In the genomic region with DNA sequence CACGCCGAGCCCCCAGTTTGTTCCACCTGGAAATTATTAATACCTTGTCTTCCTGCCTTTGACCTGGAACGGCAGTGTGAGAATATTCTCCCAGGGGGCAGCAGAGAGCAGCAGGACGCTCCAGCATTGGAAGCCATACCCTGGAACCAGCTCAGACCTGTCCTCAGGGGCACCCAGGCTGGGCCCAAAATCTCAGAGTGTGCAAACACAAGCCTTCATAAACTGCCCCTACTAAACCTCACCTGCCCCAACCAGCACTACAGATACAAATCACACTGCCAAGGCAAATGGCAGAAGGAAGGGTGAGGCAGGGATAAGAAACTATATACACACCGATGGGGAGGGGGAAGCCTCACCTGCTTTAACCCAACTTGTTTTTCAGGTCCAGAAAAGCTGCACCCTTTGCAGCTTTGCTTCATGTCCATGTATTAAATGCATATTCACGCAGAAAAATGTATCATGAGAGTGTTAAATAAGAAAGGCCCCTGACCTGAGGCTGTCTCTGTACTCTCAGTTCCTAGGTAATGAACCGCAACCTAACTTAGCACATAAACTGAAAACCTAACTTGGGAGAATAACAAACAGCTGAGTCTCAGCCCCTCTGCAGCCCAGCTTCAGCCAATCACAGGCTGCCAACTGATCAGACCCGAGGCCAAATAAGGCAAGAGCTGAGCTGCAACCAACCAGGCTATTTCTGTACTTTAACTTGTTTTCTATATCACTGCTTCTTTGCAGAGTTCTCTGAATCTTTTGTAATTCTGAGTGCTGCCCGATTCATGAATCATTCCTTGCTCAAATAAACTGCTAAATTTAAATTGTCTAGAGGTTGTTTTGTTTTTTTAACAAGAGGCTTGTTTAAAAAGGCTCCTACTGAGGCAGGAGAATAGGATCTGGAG, we compare ENCODE assay signal across 1 cellular context.
TF ChIP-seq lines count a peak whose summit lies in the region.

No MANE protein-coding gene starts in this region.

TF ChIP-seq in HEK293, 187 proteins besides CTCF, POLR2A, EP300 and RAD21 (continued from another document and continues in another):
- TF ChIP-seq BCL6B (tag by site-specific recombination; IDR thresholded peaks at IDR 0.05) (no peak), ZNF2 (tag by site-specific recombination; IDR thresholded peaks at IDR 0.05) (0 out of 2 replicates have a peak, but pooled peaks have one; percentile 26), ZNF530 (tag by site-specific recombination; IDR thresholded peaks at IDR 0.05; ENCODE audit: low read depth) (no peak), ZNF488 (tag by site-specific recombination; IDR thresholded peaks at IDR 0.05) (no peak), ZNF600 (tag by site-specific recombination; IDR thresholded peaks at IDR 0.05) (peak; percentile 28; the same call in 1 of the 2 replicates), ZNF501 (tag by site-specific recombination; IDR thresholded peaks at IDR 0.05) (no peak), ZNF354C (tag by site-specific recombination; IDR thresholded peaks at IDR 0.05; ENCODE audit: borderline replicate concordance, low read depth) (no peak), ZEB2 (tag by site-specific recombination; IDR thresholded peaks at IDR 0.05) (0 out of 2 replicates have a peak, but pooled peaks have one; percentile 27), ZBTB1 (tag by site-specific recombination; IDR thresholded peaks at IDR 0.05) (no peak), ZNF777 (tag by site-specific recombination; IDR thresholded peaks at IDR 0.05; ENCODE audit: borderline replicate concordance) (no peak), ZNF555 (tag by site-specific recombination; conservative IDR thresholded peaks at IDR 0.05) (no peak), KLF9 (tag by site-specific recombination; IDR thresholded peaks at IDR 0.05; ENCODE audit: low read depth) (no peak), ZNF701 (tag by site-specific recombination; IDR thresholded peaks at IDR 0.05) (no peak), ZBTB48 (tag by site-specific recombination; IDR thresholded peaks at IDR 0.05) (no peak), ZNF639 (tag by site-specific recombination; IDR thresholded peaks at IDR 0.05) (no peak), ZBTB21 (tag by site-specific recombination; IDR thresholded peaks at IDR 0.05) (no peak), KLF10 (tag by site-specific recombination; IDR thresholded peaks at IDR 0.05) (no peak), ZNF561 (tag by site-specific recombination; IDR thresholded peaks at IDR 0.05; ENCODE audit: borderline replicate concordance) (no peak), BCL11A (tag by site-specific recombination; IDR thresholded peaks at IDR 0.05; ENCODE audit: low read depth) (no peak), ZNF148 (tag by site-specific recombination; IDR thresholded peaks at IDR 0.05; ENCODE audit: borderline replicate concordance) (no peak), ZNF670 (tag by site-specific recombination; IDR thresholded peaks at IDR 0.05; ENCODE audit: low read depth) (no peak), ZNF140 (tag by site-specific recombination; IDR thresholded peaks at IDR 0.05) (no peak), RBAK (tag by site-specific recombination; IDR thresholded peaks at IDR 0.05) (no peak), ZNF394 (tag by site-specific recombination; IDR thresholded peaks at IDR 0.05; ENCODE audit: borderline replicate concordance) (no peak), ZNF837 (tag by site-specific recombination; IDR thresholded peaks at IDR 0.05) (no peak), ZNF677 (tag by site-specific recombination; IDR thresholded peaks at IDR 0.05) (no peak), ZSCAN30 (tag by site-specific recombination; IDR thresholded peaks at IDR 0.05) (no peak), KLF7 (tag by site-specific recombination; IDR thresholded peaks at IDR 0.05; ENCODE audit: borderline replicate concordance) (no peak), ZNF366 (tag by site-specific recombination; conservative IDR thresholded peaks at IDR 0.05) (no peak)
- TF ChIP-seq, protein P1, sequence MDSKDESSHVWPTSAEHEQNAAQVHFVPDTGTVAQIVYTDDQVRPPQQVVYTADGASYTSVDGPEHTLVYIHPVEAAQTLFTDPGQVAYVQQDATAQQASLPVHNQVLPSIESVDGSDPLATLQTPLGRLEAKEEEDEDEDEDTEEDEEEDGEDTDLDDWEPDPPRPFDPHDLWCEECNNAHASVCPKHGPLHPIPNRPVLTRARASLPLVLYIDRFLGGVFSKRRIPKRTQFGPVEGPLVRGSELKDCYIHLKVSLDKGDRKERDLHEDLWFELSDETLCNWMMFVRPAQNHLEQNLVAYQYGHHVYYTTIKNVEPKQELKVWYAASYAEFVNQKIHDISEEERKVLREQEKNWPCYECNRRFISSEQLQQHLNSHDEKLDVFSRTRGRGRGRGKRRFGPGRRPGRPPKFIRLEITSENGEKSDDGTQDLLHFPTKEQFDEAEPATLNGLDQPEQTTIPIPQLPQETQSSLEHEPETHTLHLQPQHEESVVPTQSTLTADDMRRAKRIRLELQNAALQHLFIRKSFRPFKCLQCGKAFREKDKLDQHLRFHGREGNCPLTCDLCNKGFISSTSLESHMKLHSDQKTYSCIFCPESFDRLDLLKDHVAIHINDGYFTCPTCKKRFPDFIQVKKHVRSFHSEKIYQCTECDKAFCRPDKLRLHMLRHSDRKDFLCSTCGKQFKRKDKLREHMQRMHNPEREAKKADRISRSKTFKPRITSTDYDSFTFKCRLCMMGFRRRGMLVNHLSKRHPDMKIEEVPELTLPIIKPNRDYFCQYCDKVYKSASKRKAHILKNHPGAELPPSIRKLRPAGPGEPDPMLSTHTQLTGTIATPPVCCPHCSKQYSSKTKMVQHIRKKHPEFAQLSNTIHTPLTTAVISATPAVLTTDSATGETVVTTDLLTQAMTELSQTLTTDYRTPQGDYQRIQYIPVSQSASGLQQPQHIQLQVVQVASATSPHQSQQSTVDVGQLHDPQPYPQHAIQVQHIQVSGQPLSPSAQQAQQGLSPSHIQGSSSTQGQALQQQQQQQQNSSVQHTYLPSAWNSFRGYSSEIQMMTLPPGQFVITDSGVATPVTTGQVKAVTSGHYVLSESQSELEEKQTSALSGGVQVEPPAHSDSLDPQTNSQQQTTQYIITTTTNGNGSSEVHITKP (tag by site-specific recombination; IDR thresholded peaks at IDR 0.05), result no peak
- TF ChIP-seq, protein P2, sequence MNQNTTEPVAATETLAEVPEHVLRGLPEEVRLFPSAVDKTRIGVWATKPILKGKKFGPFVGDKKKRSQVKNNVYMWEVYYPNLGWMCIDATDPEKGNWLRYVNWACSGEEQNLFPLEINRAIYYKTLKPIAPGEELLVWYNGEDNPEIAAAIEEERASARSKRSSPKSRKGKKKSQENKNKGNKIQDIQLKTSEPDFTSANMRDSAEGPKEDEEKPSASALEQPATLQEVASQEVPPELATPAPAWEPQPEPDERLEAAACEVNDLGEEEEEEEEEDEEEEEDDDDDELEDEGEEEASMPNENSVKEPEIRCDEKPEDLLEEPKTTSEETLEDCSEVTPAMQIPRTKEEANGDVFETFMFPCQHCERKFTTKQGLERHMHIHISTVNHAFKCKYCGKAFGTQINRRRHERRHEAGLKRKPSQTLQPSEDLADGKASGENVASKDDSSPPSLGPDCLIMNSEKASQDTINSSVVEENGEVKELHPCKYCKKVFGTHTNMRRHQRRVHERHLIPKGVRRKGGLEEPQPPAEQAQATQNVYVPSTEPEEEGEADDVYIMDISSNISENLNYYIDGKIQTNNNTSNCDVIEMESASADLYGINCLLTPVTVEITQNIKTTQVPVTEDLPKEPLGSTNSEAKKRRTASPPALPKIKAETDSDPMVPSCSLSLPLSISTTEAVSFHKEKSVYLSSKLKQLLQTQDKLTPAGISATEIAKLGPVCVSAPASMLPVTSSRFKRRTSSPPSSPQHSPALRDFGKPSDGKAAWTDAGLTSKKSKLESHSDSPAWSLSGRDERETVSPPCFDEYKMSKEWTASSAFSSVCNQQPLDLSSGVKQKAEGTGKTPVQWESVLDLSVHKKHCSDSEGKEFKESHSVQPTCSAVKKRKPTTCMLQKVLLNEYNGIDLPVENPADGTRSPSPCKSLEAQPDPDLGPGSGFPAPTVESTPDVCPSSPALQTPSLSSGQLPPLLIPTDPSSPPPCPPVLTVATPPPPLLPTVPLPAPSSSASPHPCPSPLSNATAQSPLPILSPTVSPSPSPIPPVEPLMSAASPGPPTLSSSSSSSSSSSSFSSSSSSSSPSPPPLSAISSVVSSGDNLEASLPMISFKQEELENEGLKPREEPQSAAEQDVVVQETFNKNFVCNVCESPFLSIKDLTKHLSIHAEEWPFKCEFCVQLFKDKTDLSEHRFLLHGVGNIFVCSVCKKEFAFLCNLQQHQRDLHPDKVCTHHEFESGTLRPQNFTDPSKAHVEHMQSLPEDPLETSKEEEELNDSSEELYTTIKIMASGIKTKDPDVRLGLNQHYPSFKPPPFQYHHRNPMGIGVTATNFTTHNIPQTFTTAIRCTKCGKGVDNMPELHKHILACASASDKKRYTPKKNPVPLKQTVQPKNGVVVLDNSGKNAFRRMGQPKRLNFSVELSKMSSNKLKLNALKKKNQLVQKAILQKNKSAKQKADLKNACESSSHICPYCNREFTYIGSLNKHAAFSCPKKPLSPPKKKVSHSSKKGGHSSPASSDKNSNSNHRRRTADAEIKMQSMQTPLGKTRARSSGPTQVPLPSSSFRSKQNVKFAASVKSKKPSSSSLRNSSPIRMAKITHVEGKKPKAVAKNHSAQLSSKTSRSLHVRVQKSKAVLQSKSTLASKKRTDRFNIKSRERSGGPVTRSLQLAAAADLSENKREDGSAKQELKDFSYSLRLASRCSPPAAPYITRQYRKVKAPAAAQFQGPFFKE (tag by site-specific recombination; IDR thresholded peaks at IDR 0.05; ENCODE audit: borderline replicate concordance), result no peak
- TF ChIP-seq, protein P3, sequence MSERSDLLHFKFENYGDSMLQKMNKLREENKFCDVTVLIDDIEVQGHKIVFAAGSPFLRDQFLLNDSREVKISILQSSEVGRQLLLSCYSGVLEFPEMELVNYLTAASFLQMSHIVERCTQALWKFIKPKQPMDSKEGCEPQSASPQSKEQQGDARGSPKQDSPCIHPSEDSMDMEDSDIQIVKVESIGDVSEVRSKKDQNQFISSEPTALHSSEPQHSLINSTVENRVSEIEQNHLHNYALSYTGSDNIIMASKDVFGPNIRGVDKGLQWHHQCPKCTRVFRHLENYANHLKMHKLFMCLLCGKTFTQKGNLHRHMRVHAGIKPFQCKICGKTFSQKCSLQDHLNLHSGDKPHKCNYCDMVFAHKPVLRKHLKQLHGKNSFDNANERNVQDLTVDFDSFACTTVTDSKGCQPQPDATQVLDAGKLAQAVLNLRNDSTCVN (tag by site-specific recombination; optimal IDR thresholded peaks at IDR 0.05), result no peak
- TF ChIP-seq, protein P4, sequence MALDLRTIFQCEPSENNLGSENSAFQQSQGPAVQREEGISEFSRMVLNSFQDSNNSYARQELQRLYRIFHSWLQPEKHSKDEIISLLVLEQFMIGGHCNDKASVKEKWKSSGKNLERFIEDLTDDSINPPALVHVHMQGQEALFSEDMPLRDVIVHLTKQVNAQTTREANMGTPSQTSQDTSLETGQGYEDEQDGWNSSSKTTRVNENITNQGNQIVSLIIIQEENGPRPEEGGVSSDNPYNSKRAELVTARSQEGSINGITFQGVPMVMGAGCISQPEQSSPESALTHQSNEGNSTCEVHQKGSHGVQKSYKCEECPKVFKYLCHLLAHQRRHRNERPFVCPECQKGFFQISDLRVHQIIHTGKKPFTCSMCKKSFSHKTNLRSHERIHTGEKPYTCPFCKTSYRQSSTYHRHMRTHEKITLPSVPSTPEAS (tag by site-specific recombination; IDR thresholded peaks at IDR 0.05), result no peak
- TF ChIP-seq, protein P5, sequence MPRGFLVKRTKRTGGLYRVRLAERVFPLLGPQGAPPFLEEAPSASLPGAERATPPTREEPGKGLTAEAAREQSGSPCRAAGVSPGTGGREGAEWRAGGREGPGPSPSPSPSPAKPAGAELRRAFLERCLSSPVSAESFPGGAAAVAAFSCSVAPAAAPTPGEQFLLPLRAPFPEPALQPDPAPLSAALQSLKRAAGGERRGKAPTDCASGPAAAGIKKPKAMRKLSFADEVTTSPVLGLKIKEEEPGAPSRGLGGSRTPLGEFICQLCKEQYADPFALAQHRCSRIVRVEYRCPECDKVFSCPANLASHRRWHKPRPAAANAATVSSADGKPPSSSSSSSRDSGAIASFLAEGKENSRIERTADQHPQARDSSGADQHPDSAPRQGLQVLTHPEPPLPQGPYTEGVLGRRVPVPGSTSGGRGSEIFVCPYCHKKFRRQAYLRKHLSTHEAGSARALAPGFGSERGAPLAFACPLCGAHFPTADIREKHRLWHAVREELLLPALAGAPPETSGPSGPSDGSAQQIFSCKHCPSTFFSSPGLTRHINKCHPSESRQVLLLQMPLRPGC (tag by site-specific recombination; IDR thresholded peaks at IDR 0.05), result no peak
